34 cellular contexts compared by ENCODE assay signal in the genomic region with DNA sequence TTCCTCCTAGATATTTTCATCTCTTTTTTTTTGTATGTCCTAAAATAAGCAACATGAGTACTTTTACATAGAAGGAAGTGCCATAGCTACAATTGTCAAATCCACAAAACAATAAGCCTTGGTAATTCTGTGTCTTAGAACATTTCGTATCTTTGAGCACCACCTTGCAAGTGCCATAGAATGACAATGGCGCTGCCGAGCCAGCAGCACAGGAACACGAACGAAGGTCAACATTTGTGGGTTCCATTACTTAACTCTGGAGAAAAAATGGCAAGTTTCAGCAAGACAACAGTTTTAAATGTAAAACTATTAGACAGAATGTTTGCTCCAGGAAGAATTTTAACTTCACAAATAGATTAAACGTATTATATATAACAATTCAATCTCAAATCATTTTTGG.
"Had no signal": no experiment of that assay in that cellular context is flagged by ENCODE, and none has a peak within 500 bp of the region (broad histone marks: within the 10 kb centered on the region; RNA-seq: fewer than 3 reads in every experiment).

No MANE protein-coding gene starts in this region.

- H3K4me3 ChIP-seq: MG63 had no signal

- DNase-seq: Karpas-422, Kasumi-1, MG63, MM.1S, MV-4-11, NCI-H1048, NCI-H1092, NCI-H1092 treated with DMSO at 0.1 percent for 48 hours, NCI-H1105, NCI-H1105 treated with DMSO at 0.1 percent for 48 hours, NCI-H1417 treated with DMSO at 0.1 percent for 48 hours, NCI-H1436, NCI-H1436 treated with DMSO at 0.1 percent for 48 hours, NCI-H146, NCI-H1694, NCI-H1694 treated with DMSO at 0.1 percent for 48 hours, NCI-H187, NCI-H187 treated with DMSO at 0.1 percent for 48 hours, NCI-H1930, NCI-H2029, NCI-H2029 treated with DMSO at 0.1 percent for 48 hours, NCI-H2081, NCI-H2081 treated with DMSO at 0.1 percent for 48 hours, NCI-H2107, NCI-H2171, NCI-H2171 treated with DMSO at 0.1 percent for 48 hours, NCI-H2227 treated with DMSO at 0.1 percent for 48 hours, NCI-H226, NCI-H345, NCI-H446, NCI-H446 treated with DMSO at 0.1 percent for 48 hours, NCI-H510A, NCI-H510A treated with DMSO at 0.1 percent for 48 hours, NCI-H524 had no signal

- H3K9me3 ChIP-seq: MG63 had no signal

- H3K27me3 ChIP-seq: MG63 had no signal

- H3K36me3 ChIP-seq: MG63 had no signal
